In genomic region chr1:26694185-26694572, GRCh38 we compare ENCODE assay signal across 9 cellular contexts. TPM values are rescaled to one million over a fixed set of nuclear protein-coding genes. Genes with fewer than 3 reads are reported as not detected.
A peak's percentile ranks its signal among the peaks of the same experiment; 100 is the strongest.
DNase-seq lines count a peak whose midpoint lies in the region; ATAC-seq and TF ChIP-seq lines count a peak whose summit lies in the region.
"Had no signal": no experiment of that assay in that cellular context is flagged by ENCODE, and none has a peak within 500 bp of the region (broad histone marks: within the 10 kb centered on the region; RNA-seq: fewer than 3 reads in every experiment).

No MANE protein-coding gene starts in this region.

- H3K36me3 ChIP-seq in ES-I3 (ENCODE audit: insufficient read depth, low read length) (no peaks in the 10 kb centered on the region), esophagus muscularis mucosa (no peaks in the 10 kb centered on the region)

- TF ChIP-seq EP300 in esophagus muscularis mucosa (IDR thresholded peaks at IDR 0.05) = no peak

- H3K4me1 ChIP-seq in ES-I3 (ENCODE audit: insufficient read depth, low read length) = peaks cover 19% of the 10 kb centered on the region
- peaks cover 33 to 51% (median 50%) of the 10 kb centered on the region in 4 donors for H3K4me1 ChIP-seq in esophagus muscularis mucosa

- H3K4me3 ChIP-seq in esophagus muscularis mucosa = peak overlapping the region in 2 of 4 donors; percentile 68 to 80

- no peak for TF ChIP-seq POLR2A in esophagus muscularis mucosa (IDR thresholded peaks at IDR 0.05; ENCODE audit: low read depth)

- H3K9ac ChIP-seq in ES-I3 (ENCODE audit: low read depth, low read length) = peak overlapping the region; percentile 86; the same call in 1 of the 2 replicates

- TF ChIP-seq CTCF in esophagus muscularis mucosa (IDR thresholded peaks at IDR 0.05) = no peak

- peak overlapping the region; percentile 96 to 99 (median 98) for H3K27ac ChIP-seq in esophagus muscularis mucosa (replicated peaks in 1 of 4)

- intact Hi-C loops in esophagus muscularis mucosa (cut with DNase I) = loop anchor here (5.0 kb wide), 1 partner anchor 92 kb away; no protein-coding TSS in a partner anchor

- H3K27me3 ChIP-seq in esophagus muscularis mucosa = peaks cover 0 to 4% (median 0%) of the 10 kb centered on the region in 4 donors

- ATAC-seq in GM18873 (IDR thresholded peaks at IDR 0.05; ENCODE audit: low FRiP score, unreplicated experiment) = no peak

- H3K9me3 ChIP-seq in ES-I3 (ENCODE audit: control insufficient read depth, insufficient read depth, low read length) (no peaks in the 10 kb centered on the region), esophagus muscularis mucosa (no peaks in the 10 kb centered on the region)

- peak; percentile 34 for DNase-seq in RKO (ENCODE audit: low spot score)
- DNase-seq in esophagus muscularis mucosa (ENCODE audit: extremely low spot score) = no peak
- peak; percentile 48 for DNase-seq in retina
- no peak for DNase-seq in T1000 (lab: John Stamatoyannopoulos, UW)
- no peak for DNase-seq in NK-92 (lab: John Stamatoyannopoulos, UW; ENCODE audit: unreplicated experiment)
- no peak for DNase-seq in NCI-H446 (lab: John Stamatoyannopoulos, UW)
- DNase-seq: NCI-H1436 had no signal

- WGBS in esophagus muscularis mucosa = 35% methylated on average over 2 of the region's 2 CpGs

RNA-seq across cellular contexts. Expression of gene ARID1A, which starts 1.6 kb away (rescaled TPM):
- 10 to 100 TPM; 36.8 to 76.2 (median 44.5) TPM for total RNA-seq in esophagus muscularis mucosa

Comparison
In these comparisons a context has a peak if more than half of its experiments do, and no peak if none do; other contexts are left out.
1. DNase-seq: peak in RKO (single experiment) and retina (single experiment); none in esophagus muscularis mucosa (single experiment), T1000 (single experiment), NK-92 (single experiment) and NCI-H446 (0 of 2).